In genomic region chr5:63719147-63719546, GRCh38 we compare ENCODE assay signal across 6 cellular contexts.
"Had no signal": no experiment of that assay in that cellular context is flagged by ENCODE, and none has a peak within 500 bp of the region (broad histone marks: within the 10 kb centered on the region; RNA-seq: fewer than 3 reads in every experiment).

No MANE protein-coding gene starts in this region.

- H3K4me3 ChIP-seq: K562 had no signal

- FAIRE-seq: HTR-8/SVneo, K562 had no signal

- ATAC-seq: K562 had no signal

- H3K27ac ChIP-seq: HL-60 had no signal

- DNase-seq: IMR-90, KBM-7, KG1 had no signal
